In the genomic region with DNA sequence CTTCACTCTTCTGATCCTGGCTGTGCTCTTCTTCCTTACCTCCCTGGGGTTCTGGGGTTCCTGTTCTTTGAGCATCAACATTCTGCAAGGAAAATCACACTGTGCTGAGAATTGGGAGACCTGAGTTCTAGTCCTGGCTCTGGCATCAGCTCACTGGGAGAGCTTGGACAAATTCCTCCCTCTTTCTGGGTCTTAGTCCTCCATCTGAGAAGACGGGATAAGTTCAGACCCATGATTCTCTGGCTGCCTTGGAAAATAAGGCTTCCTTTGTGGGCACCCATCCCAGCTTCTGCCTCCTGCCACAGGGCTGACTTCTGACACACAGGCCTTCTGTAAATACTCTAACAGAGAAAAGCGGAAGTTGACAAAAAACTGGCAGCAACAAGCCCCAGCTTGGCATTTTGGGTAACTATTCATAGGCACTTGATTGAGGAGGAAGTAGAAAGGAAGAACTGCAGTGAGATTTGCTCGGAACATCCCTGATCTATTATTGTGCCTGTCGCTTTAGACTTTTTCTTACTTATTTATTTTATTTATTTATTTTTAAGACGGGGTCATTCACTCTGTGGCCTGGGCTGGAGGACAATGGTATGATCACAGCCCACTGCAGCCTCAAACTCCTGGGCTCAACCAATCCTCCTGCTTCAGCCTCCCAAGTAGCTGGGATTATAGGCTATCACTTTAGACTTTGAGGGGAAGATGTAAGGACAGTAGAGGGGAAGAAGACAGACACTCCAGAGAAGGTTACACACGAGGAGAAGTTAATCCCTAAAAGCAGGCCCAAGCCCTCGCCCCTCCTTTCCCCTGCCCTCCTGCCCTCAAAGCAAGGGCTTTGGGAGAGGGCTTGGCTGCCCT, we compare ENCODE assay signal across 8 cellular contexts. TPM values are rescaled to one million over a fixed set of nuclear protein-coding genes. Genes with fewer than 3 reads are reported as not detected.
DNase-seq lines count a peak whose midpoint lies in the region; ATAC-seq and TF ChIP-seq lines count a peak whose summit lies in the region.

No MANE protein-coding gene starts in this region.

- DNase-seq in GM03348 (ENCODE audit: low spot score) (peak; percentile 73), OCI-M1 (lab: John Stamatoyannopoulos, UW) (peak; percentile 76), adrenal gland (peak; percentile 51 to 85 (median 67)), HuH-7.5 (ENCODE audit: low spot score) (no peak)
- peak; percentile 54 for DNase-seq in stimulated activated CD4-positive, alpha-beta T cell treated with anti-CD3 and anti-CD28 coated beads, Interleukin-4, amount 100 ng/mL, for 24 hours

- 40 to 51% (median 48%) methylated on average over 7 of the region's 7 CpGs for WGBS in adrenal gland, 4 donors

- intact Hi-C loops in adrenal gland (cut with DNase I), result no loop called here

- no peak overlapping the region for H3K4me3 ChIP-seq in HEK293 (ENCODE audit: low read depth, low read length)
- no peak overlapping the region for H3K4me3 ChIP-seq in adrenal gland
- H3K4me3 ChIP-seq in iPS-20b (ENCODE audit: low read length), result no peak overlapping the region

- peak in 1 of 2 donors; percentile 54 for TF ChIP-seq POLR2A in adrenal gland (IDR thresholded peaks at IDR 0.05)

- CTCF ChIA-PET in HEK293 (lab: Yijun Ruan, JAX), result interaction anchor here (0.6 to 1.1 kb wide), 2 partner anchors 9 to 16 kb away, joined by 4 read pairs; no protein-coding TSS in a partner anchor

- H3K27ac ChIP-seq in HEK293 (ENCODE audit: extremely low read depth, low read depth, low read length) (peak overlapping the region; percentile 31; the same call in 1 of the 2 replicates), adrenal gland (peak overlapping the region; percentile 37 to 86 (median 72)), iPS-20b (ENCODE audit: low read length) (no peak overlapping the region)

- H3K4me1 ChIP-seq in HEK293 (ENCODE audit: control insufficient read depth, insufficient read depth, low read length) (no peaks in the 10 kb centered on the region), adrenal gland (replicated peaks in 1 of 2) (peaks cover 5 to 20% of the 10 kb centered on the region in 2 donors), iPS-20b (ENCODE audit: insufficient read depth, low read length) (no peaks in the 10 kb centered on the region; the same call in 1 of the 2 replicates)

- POLR2A ChIA-PET in HEK293 (lab: Yijun Ruan, JAX), result no interaction called here

- TF ChIP-seq CTCF in HEK293 (tag by site-specific recombination; IDR thresholded peaks at IDR 0.05) (no peak), adrenal gland (IDR thresholded peaks at IDR 0.05) (no peak)

- H3K9me3 ChIP-seq in HEK293 (ENCODE audit: control insufficient read depth, insufficient read depth, low read depth, low read length) (no peaks in the 10 kb centered on the region), adrenal gland (replicated peaks in 1 of 3) (no peaks in the 10 kb centered on the region), iPS-20b (ENCODE audit: insufficient read depth, low read depth, low read length) (no peaks in the 10 kb centered on the region)

- no peaks in the 10 kb centered on the region for H3K27me3 ChIP-seq in adrenal gland
- H3K27me3 ChIP-seq in iPS-20b (ENCODE audit: insufficient read depth, low read length), result no peaks in the 10 kb centered on the region

- H3K9ac ChIP-seq in iPS-20b (ENCODE audit: low read depth, low read length), result peak overlapping the region; percentile 48; the same call in 1 of the 2 replicates

- no peak for ATAC-seq in GM19023 (IDR thresholded peaks at IDR 0.05; ENCODE audit: unreplicated experiment)

- no peaks in the 10 kb centered on the region for H3K36me3 ChIP-seq in HEK293 (ENCODE audit: control insufficient read depth in 2 of 2, insufficient read depth in 1 of 2, low read length in 2 of 2)
- no peaks in the 10 kb centered on the region for H3K36me3 ChIP-seq in adrenal gland (replicated peaks in 1 of 2)
- no peaks in the 10 kb centered on the region for H3K36me3 ChIP-seq in iPS-20b (ENCODE audit: insufficient read depth, low read depth, low read length)

TF ChIP-seq in HEK293, 187 proteins besides CTCF, POLR2A, EP300 and RAD21:
- TF ChIP-seq, protein P1, sequence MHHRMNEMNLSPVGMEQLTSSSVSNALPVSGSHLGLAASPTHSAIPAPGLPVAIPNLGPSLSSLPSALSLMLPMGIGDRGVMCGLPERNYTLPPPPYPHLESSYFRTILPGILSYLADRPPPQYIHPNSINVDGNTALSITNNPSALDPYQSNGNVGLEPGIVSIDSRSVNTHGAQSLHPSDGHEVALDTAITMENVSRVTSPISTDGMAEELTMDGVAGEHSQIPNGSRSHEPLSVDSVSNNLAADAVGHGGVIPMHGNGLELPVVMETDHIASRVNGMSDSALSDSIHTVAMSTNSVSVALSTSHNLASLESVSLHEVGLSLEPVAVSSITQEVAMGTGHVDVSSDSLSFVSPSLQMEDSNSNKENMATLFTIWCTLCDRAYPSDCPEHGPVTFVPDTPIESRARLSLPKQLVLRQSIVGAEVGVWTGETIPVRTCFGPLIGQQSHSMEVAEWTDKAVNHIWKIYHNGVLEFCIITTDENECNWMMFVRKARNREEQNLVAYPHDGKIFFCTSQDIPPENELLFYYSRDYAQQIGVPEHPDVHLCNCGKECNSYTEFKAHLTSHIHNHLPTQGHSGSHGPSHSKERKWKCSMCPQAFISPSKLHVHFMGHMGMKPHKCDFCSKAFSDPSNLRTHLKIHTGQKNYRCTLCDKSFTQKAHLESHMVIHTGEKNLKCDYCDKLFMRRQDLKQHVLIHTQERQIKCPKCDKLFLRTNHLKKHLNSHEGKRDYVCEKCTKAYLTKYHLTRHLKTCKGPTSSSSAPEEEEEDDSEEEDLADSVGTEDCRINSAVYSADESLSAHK (tag by site-specific recombination; IDR thresholded peaks at IDR 0.05), result no peak
- TF ChIP-seq ZBTB17 (tag by site-specific recombination; IDR thresholded peaks at IDR 0.05), result peak; percentile 92

RNA-seq across cellular contexts. Expression of gene PCBP1, which starts 7.9 kb away (rescaled TPM):
- 100 to 1,000 TPM; 142 to 511 (median 317) TPM for total RNA-seq in adrenal gland
- 100 to 1,000 TPM; 269 to 405 (median 350) TPM for polyA plus RNA-seq in adrenal gland
